In the genomic region with DNA sequence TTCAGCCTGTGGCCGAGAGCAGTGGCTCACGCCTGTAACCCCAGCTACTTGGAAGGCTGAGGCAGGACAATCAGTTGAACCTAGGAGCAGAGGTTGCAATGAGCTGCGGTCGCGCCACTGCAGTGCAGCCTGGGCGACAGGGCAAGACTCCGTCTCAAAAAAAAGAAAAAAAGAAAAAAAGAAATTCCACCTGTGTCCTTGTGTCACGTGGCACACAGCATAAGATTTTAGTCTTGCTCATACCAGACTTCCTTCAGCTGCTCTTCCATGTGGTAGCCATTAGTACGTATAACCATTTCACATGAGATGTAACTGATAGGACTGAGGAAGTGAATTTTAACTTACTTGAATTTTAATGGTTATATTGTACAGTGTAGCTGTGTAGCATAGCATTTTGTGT, we compare ENCODE assay signal across 1 cellular context.
TF ChIP-seq lines count a peak whose summit lies in the region.

No MANE protein-coding gene starts in this region.

TF ChIP-seq in GM12878, 131 proteins besides CTCF, POLR2A, EP300 and RAD21 (continued from another document):
- TF ChIP-seq, protein P1, sequence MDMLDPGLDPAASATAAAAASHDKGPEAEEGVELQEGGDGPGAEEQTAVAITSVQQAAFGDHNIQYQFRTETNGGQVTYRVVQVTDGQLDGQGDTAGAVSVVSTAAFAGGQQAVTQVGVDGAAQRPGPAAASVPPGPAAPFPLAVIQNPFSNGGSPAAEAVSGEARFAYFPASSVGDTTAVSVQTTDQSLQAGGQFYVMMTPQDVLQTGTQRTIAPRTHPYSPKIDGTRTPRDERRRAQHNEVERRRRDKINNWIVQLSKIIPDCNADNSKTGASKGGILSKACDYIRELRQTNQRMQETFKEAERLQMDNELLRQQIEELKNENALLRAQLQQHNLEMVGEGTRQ (IDR thresholded peaks at IDR 0.05; ENCODE audit: borderline replicate concordance, low read depth, low read length) = peak; percentile 41; the same call in 1 of the 2 replicates
- TF ChIP-seq BACH1 (IDR thresholded peaks at IDR 0.05; ENCODE audit: borderline replicate concordance) = no peak
- TF ChIP-seq CHD1 (IDR thresholded peaks at IDR 0.05; ENCODE audit: low read depth, low read length) = no peak
- TF ChIP-seq, protein P2, sequence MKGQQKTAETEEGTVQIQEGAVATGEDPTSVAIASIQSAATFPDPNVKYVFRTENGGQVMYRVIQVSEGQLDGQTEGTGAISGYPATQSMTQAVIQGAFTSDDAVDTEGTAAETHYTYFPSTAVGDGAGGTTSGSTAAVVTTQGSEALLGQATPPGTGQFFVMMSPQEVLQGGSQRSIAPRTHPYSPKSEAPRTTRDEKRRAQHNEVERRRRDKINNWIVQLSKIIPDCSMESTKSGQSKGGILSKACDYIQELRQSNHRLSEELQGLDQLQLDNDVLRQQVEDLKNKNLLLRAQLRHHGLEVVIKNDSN (IDR thresholded peaks at IDR 0.05; ENCODE audit: borderline replicate concordance, extremely low read length, insufficient read depth, low read depth, low read length) = peak; percentile 66
- peak; percentile 67; the same call in 1 of the 2 replicates for TF ChIP-seq ZNF384 (IDR thresholded peaks at IDR 0.05; ENCODE audit: borderline replicate concordance, low read depth, low read length)
- TF ChIP-seq, protein P3, sequence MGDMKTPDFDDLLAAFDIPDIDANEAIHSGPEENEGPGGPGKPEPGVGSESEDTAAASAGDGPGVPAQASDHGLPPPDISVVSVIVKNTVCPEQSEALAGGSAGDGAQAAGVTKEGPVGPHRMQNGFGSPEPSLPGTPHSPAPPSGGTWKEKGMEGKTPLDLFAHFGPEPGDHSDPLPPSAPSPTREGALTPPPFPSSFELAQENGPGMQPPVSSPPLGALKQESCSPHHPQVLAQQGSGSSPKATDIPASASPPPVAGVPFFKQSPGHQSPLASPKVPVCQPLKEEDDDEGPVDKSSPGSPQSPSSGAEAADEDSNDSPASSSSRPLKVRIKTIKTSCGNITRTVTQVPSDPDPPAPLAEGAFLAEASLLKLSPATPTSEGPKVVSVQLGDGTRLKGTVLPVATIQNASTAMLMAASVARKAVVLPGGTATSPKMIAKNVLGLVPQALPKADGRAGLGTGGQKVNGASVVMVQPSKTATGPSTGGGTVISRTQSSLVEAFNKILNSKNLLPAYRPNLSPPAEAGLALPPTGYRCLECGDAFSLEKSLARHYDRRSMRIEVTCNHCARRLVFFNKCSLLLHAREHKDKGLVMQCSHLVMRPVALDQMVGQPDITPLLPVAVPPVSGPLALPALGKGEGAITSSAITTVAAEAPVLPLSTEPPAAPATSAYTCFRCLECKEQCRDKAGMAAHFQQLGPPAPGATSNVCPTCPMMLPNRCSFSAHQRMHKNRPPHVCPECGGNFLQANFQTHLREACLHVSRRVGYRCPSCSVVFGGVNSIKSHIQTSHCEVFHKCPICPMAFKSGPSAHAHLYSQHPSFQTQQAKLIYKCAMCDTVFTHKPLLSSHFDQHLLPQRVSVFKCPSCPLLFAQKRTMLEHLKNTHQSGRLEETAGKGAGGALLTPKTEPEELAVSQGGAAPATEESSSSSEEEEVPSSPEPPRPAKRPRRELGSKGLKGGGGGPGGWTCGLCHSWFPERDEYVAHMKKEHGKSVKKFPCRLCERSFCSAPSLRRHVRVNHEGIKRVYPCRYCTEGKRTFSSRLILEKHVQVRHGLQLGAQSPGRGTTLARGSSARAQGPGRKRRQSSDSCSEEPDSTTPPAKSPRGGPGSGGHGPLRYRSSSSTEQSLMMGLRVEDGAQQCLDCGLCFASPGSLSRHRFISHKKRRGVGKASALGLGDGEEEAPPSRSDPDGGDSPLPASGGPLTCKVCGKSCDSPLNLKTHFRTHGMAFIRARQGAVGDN (IDR thresholded peaks at IDR 0.05) = no peak
- no peak for TF ChIP-seq TCF12 (IDR thresholded peaks at IDR 0.05; ENCODE audit: low read depth, low read length)
- TF ChIP-seq, protein P4, sequence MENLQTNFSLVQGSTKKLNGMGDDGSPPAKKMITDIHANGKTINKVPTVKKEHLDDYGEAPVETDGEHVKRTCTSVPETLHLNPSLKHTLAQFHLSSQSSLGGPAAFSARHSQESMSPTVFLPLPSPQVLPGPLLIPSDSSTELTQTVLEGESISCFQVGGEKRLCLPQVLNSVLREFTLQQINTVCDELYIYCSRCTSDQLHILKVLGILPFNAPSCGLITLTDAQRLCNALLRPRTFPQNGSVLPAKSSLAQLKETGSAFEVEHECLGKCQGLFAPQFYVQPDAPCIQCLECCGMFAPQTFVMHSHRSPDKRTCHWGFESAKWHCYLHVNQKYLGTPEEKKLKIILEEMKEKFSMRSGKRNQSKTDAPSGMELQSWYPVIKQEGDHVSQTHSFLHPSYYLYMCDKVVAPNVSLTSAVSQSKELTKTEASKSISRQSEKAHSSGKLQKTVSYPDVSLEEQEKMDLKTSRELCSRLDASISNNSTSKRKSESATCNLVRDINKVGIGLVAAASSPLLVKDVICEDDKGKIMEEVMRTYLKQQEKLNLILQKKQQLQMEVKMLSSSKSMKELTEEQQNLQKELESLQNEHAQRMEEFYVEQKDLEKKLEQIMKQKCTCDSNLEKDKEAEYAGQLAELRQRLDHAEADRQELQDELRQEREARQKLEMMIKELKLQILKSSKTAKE (IDR thresholded peaks at IDR 0.05; ENCODE audit: low read depth, poor library complexity, severe bottlenecking) = no peak
- TF ChIP-seq PAX8 (IDR thresholded peaks at IDR 0.05) = no peak
- TF ChIP-seq MEF2A (IDR thresholded peaks at IDR 0.05; ENCODE audit: insufficient read depth, low read depth, low read length) = no peak
- no peak for TF ChIP-seq HCFC1 (IDR thresholded peaks at IDR 0.05; ENCODE audit: low read length)
- no peak for TF ChIP-seq MEF2B (IDR thresholded peaks at IDR 0.05; ENCODE audit: partially characterized antibody, poor library complexity, severe bottlenecking)
- TF ChIP-seq NFXL1 (IDR thresholded peaks at IDR 0.05; ENCODE audit: borderline replicate concordance) = no peak
- TF ChIP-seq HDAC2 (IDR thresholded peaks at IDR 0.05) = no peak
- no peak for TF ChIP-seq TAF1 (IDR thresholded peaks at IDR 0.05; ENCODE audit: borderline replicate concordance, low read depth, low read length)
- no peak for TF ChIP-seq NR2F1 (conservative IDR thresholded peaks at IDR 0.05)
- TF ChIP-seq FOXM1 (IDR thresholded peaks at IDR 0.05; ENCODE audit: low read depth, low read length) = 0 out of 2 replicates have a peak, but pooled peaks have one; percentile 3
- no peak for TF ChIP-seq CBX3 (IDR thresholded peaks at IDR 0.05; ENCODE audit: borderline replicate concordance, low read depth)
- no peak for TF ChIP-seq CREM (IDR thresholded peaks at IDR 0.05; ENCODE audit: low read depth)
- no peak for TF ChIP-seq PML (IDR thresholded peaks at IDR 0.05; ENCODE audit: low read length)
- peak; percentile 92 for TF ChIP-seq RAD51 (IDR thresholded peaks at IDR 0.05)
- no peak for TF ChIP-seq RCOR1 (conservative IDR thresholded peaks at IDR 0.05; ENCODE audit: low read depth, low read length)
- no peak for TF ChIP-seq NBN (IDR thresholded peaks at IDR 0.05)
- TF ChIP-seq, protein P5, sequence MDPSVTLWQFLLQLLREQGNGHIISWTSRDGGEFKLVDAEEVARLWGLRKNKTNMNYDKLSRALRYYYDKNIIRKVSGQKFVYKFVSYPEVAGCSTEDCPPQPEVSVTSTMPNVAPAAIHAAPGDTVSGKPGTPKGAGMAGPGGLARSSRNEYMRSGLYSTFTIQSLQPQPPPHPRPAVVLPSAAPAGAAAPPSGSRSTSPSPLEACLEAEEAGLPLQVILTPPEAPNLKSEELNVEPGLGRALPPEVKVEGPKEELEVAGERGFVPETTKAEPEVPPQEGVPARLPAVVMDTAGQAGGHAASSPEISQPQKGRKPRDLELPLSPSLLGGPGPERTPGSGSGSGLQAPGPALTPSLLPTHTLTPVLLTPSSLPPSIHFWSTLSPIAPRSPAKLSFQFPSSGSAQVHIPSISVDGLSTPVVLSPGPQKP (IDR thresholded peaks at IDR 0.05; ENCODE audit: low read depth, low read length) = no peak
- TF ChIP-seq CREB1 (IDR thresholded peaks at IDR 0.05; ENCODE audit: low read depth) = no peak
- peak; percentile 9; the same call in 1 of the 2 replicates for TF ChIP-seq RUNX3 (IDR thresholded peaks at IDR 0.05; ENCODE audit: low read length)
- TF ChIP-seq, protein P6, sequence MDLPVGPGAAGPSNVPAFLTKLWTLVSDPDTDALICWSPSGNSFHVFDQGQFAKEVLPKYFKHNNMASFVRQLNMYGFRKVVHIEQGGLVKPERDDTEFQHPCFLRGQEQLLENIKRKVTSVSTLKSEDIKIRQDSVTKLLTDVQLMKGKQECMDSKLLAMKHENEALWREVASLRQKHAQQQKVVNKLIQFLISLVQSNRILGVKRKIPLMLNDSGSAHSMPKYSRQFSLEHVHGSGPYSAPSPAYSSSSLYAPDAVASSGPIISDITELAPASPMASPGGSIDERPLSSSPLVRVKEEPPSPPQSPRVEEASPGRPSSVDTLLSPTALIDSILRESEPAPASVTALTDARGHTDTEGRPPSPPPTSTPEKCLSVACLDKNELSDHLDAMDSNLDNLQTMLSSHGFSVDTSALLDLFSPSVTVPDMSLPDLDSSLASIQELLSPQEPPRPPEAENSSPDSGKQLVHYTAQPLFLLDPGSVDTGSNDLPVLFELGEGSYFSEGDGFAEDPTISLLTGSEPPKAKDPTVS (IDR thresholded peaks at IDR 0.05; ENCODE audit: low read depth, low read length) = no peak
